8 cellular contexts compared by ENCODE assay signal in genomic region chr1:245874942-245875580, GRCh38.
DNase-seq lines count a peak whose midpoint lies in the region; ATAC-seq and TF ChIP-seq lines count a peak whose summit lies in the region.

No MANE protein-coding gene starts in this region.

- peak overlapping the region; percentile 49 for H3K27ac ChIP-seq in VCaP
- no peak overlapping the region for H3K27ac ChIP-seq in right atrium auricular region
- H3K27ac ChIP-seq in testis, result peak overlapping the region in 1 of 2 donors; percentile 1

- ATAC-seq in GM18873 (IDR thresholded peaks at IDR 0.05; ENCODE audit: low FRiP score, unreplicated experiment) (no peak), GM21360 (IDR thresholded peaks at IDR 0.05; ENCODE audit: unreplicated experiment) (no peak), GM18868 (IDR thresholded peaks at IDR 0.05; ENCODE audit: unreplicated experiment) (no peak)

- H3K27me3 ChIP-seq in right atrium auricular region (no peaks in the 10 kb centered on the region), testis (no peaks in the 10 kb centered on the region)

- 42 to 47% methylated on average over 12 of the region's 12 CpGs for WGBS in testis, 2 donors

- no peak for TF ChIP-seq POLR2A in testis (IDR thresholded peaks at IDR 0.05)

- H3K4me1 ChIP-seq in right atrium auricular region (peaks cover 0 to 20% of the 10 kb centered on the region in 2 donors), testis (peaks cover 14% of the 10 kb centered on the region)

- no peaks in the 10 kb centered on the region for H3K9me3 ChIP-seq in right atrium auricular region
- H3K9me3 ChIP-seq in testis, result no peaks in the 10 kb centered on the region

- DNase-seq in right atrium auricular region (ENCODE audit: low spot score) (peak; percentile 89), testis (peak; percentile 91), iPS-NIHi7 (ENCODE audit: extremely low spot score) (no peak)

- no peak for TF ChIP-seq EP300 in Ishikawa (IDR thresholded peaks at IDR 0.05; ENCODE audit: borderline replicate concordance)

- H3K4me3 ChIP-seq in right atrium auricular region (no peak overlapping the region), testis (no peak overlapping the region)

- TF ChIP-seq RAD21 in Ishikawa (IDR thresholded peaks at IDR 0.05; ENCODE audit: low read depth), result no peak

- intact Hi-C loops in testis (cut with DNase I; ENCODE audit: low total_unique reads), result no loop called here

- no peak for TF ChIP-seq CTCF in VCaP (conservative IDR thresholded peaks at IDR 0.05)
- no peak for TF ChIP-seq CTCF in right atrium auricular region (IDR thresholded peaks at IDR 0.05)
- no peak for TF ChIP-seq CTCF in testis (IDR thresholded peaks at IDR 0.05)

- H3K36me3 ChIP-seq in right atrium auricular region, result no peaks in the 10 kb centered on the region
- H3K36me3 ChIP-seq in testis (ENCODE audit: low read depth, missing control alignments), result no peaks in the 10 kb centered on the region

TF ChIP-seq in Ishikawa, 13 proteins besides CTCF, POLR2A, EP300 and RAD21:
- TF ChIP-seq TAF1 (IDR thresholded peaks at IDR 0.05; ENCODE audit: low read depth) (no peak), NFIC (IDR thresholded peaks at IDR 0.05) (peak; percentile 62), YY1 (IDR thresholded peaks at IDR 0.05; ENCODE audit: low read depth) (no peak), MAX (IDR thresholded peaks at IDR 0.05) (peak; percentile 43; the same call in 1 of the 2 replicates)
TF ChIP-seq in Ishikawa: peak in this region for 2.
